In the genomic region with DNA sequence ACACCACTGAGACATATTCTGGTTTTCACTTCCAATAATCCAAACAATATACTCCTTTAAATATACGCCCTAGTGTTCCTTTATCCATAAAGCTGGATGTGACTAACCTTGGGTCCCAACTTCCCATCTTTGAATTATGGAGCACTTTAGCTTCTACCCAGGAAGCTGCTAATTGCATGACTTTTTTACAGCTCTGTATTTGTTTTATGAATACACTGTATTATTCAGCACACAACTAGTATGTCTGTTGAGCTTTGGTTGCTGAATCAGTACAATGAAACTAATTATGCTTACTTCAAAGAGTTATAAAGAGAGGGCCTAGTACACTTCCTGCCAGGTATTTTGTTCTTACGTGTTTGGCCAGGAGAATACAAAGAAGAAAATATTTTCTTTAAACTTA, we compare ENCODE assay signal across 10 cellular contexts.
DNase-seq lines count a peak whose midpoint lies in the region; ATAC-seq and TF ChIP-seq lines count a peak whose summit lies in the region.
"Had no signal": no experiment of that assay in that cellular context is flagged by ENCODE, and none has a peak within 500 bp of the region (broad histone marks: within the 10 kb centered on the region; RNA-seq: fewer than 3 reads in every experiment).

No MANE protein-coding gene starts in this region.

- ATAC-seq in heart left ventricle (peak in 1 of 4 donors; percentile 16), right cardiac atrium (no peak), GM18511 (IDR thresholded peaks at IDR 0.05; ENCODE audit: unreplicated experiment) (no peak)
- ATAC-seq in activated T-helper 17 cell treated with anti-CD3 and anti-CD28 coated beads, Interleukin-2, amount 50 U/mL, for 72 hours (replicated peaks), result peak; percentile 64

- H3K4me1 ChIP-seq in heart left ventricle, result peaks cover 0 to 16% (median 0%) of the 10 kb centered on the region in 12 donors
- peaks cover 1% of the 10 kb centered on the region for H3K4me1 ChIP-seq in right cardiac atrium (ENCODE audit: control insufficient read depth, insufficient read depth, low read length)
- H3K4me1 ChIP-seq in mesenchymal stem cell (ENCODE audit: control insufficient read depth, insufficient read depth, low read depth, low read length), result no peaks in the 10 kb centered on the region

- no peak overlapping the region for H3K14ac ChIP-seq in mesenchymal stem cell (ENCODE audit: low read length in 2 of 2)

- H3K27ac ChIP-seq in heart left ventricle (peak overlapping the region in 7 of 12 donors; percentile 17 to 72 (median 41)), right cardiac atrium (ENCODE audit: low read length) (no peak overlapping the region), mesenchymal stem cell (ENCODE audit: low read length, poor library complexity, severe bottlenecking) (no peak overlapping the region)

- intact Hi-C loops in heart left ventricle (cut with DNase I) (no loop called here), right cardiac atrium (cut with DNase I) (no loop called here)

- H4K91ac ChIP-seq in mesenchymal stem cell (ENCODE audit: low read length), result no peak overlapping the region

- H2BK15ac ChIP-seq in mesenchymal stem cell (ENCODE audit: low read depth, poor library complexity, severe bottlenecking), result no peak overlapping the region

- TF ChIP-seq POLR2A in heart left ventricle (IDR thresholded peaks at IDR 0.05), result no peak

- TF ChIP-seq CTCF in heart left ventricle (IDR thresholded peaks at IDR 0.05) (no peak), type B pancreatic cell (conservative IDR thresholded peaks at IDR 0.05) (no peak), osteocyte (IDR thresholded peaks at IDR 0.05) (no peak)

- no peaks in the 10 kb centered on the region for H3K36me3 Mint-ChIP-seq in activated T-helper 17 cell treated with anti-CD3 and anti-CD28 coated beads, Interleukin-2, amount 50 U/mL, for 72 hours (ENCODE audit: low read depth)
- H3K36me3 Mint-ChIP-seq in type B pancreatic cell (peaks cover 17% of the 10 kb centered on the region), osteocyte (ENCODE audit: unreplicated experiment) (peaks cover 7% of the 10 kb centered on the region)

- no peak overlapping the region for H3K9ac ChIP-seq in mesenchymal stem cell (ENCODE audit: low read length)

- no peak overlapping the region for H2AFZ ChIP-seq in mesenchymal stem cell (ENCODE audit: low read depth, low read length)

- H4K8ac ChIP-seq in mesenchymal stem cell (ENCODE audit: low read length), result no peak overlapping the region

- H3K9me3 ChIP-seq in heart left ventricle (peaks cover 0 to 20% (median 0%) of the 10 kb centered on the region in 12 donors), right cardiac atrium (ENCODE audit: control insufficient read depth, low read length) (no peaks in the 10 kb centered on the region), mesenchymal stem cell (ENCODE audit: control insufficient read depth, low read length) (peaks cover 4% of the 10 kb centered on the region)
- H3K9me3 ChIP-seq: thyroid gland had no signal

- no peaks in the 10 kb centered on the region for H3K27me3 ChIP-seq in heart left ventricle
- H3K27me3 ChIP-seq in right cardiac atrium (ENCODE audit: control insufficient read depth, insufficient read depth), result no peaks in the 10 kb centered on the region
- H3K27me3 ChIP-seq in mesenchymal stem cell (ENCODE audit: control insufficient read depth in 1 of 2, insufficient read depth in 1 of 2, low read length in 2 of 2), result no peaks in the 10 kb centered on the region
- H3K27me3 ChIP-seq: thyroid gland had no signal

- H3K79me1 ChIP-seq in mesenchymal stem cell (replicated peaks; ENCODE audit: low read length, poor library complexity, severe bottlenecking), result peaks cover 11% of the 10 kb centered on the region

- H2AK5ac ChIP-seq in mesenchymal stem cell (ENCODE audit: low read length, severe bottlenecking), result no peak overlapping the region

- H2BK12ac ChIP-seq in mesenchymal stem cell (ENCODE audit: low read length in 2 of 2), result no peak overlapping the region

- H3K4me3 Mint-ChIP-seq in activated T-helper 17 cell treated with anti-CD3 and anti-CD28 coated beads, Interleukin-2, amount 50 U/mL, for 72 hours, result peak overlapping the region; percentile 54
- H3K4me3 Mint-ChIP-seq in type B pancreatic cell (no peak overlapping the region), osteocyte (ENCODE audit: unreplicated experiment) (no peak overlapping the region)

- H3K18ac ChIP-seq in mesenchymal stem cell (ENCODE audit: low read depth in 1 of 2, low read length in 2 of 2), result no peak overlapping the region

- no peak overlapping the region for H2BK120ac ChIP-seq in mesenchymal stem cell (ENCODE audit: low read depth, low read length)

- H3K4me1 Mint-ChIP-seq in activated T-helper 17 cell treated with anti-CD3 and anti-CD28 coated beads, Interleukin-2, amount 50 U/mL, for 72 hours, result peaks cover 12% of the 10 kb centered on the region
- H3K4me1 Mint-ChIP-seq in type B pancreatic cell (ENCODE audit: unreplicated experiment) (peaks cover 7% of the 10 kb centered on the region), osteocyte (ENCODE audit: unreplicated experiment) (peaks cover 10% of the 10 kb centered on the region)

- H3K23ac ChIP-seq in mesenchymal stem cell (ENCODE audit: low read length in 2 of 2), result no peak overlapping the region

- H3K27me3 Mint-ChIP-seq in activated T-helper 17 cell treated with anti-CD3 and anti-CD28 coated beads, Interleukin-2, amount 50 U/mL, for 72 hours, result no peaks in the 10 kb centered on the region
- H3K27me3 Mint-ChIP-seq in type B pancreatic cell (no peaks in the 10 kb centered on the region), osteocyte (ENCODE audit: unreplicated experiment) (no peaks in the 10 kb centered on the region)

- peaks cover 8% of the 10 kb centered on the region for H3K9me3 Mint-ChIP-seq in activated T-helper 17 cell treated with anti-CD3 and anti-CD28 coated beads, Interleukin-2, amount 50 U/mL, for 72 hours
- H3K9me3 Mint-ChIP-seq in type B pancreatic cell (peaks cover 6% of the 10 kb centered on the region), osteocyte (ENCODE audit: unreplicated experiment) (peaks cover 10% of the 10 kb centered on the region)

- no peak overlapping the region for H3K4me3 ChIP-seq in heart left ventricle
- no peak overlapping the region for H3K4me3 ChIP-seq in right cardiac atrium (ENCODE audit: low read length)
- no peak overlapping the region for H3K4me3 ChIP-seq in mesenchymal stem cell (ENCODE audit: insufficient read depth in 1 of 2, low read depth in 1 of 2, low read length in 2 of 2)
- H3K4me3 ChIP-seq: thyroid gland had no signal

- peaks cover 0 to 7% (median 0%) of the 10 kb centered on the region in 9 donors for H3K36me3 ChIP-seq in heart left ventricle
- peaks cover 0 to 6% of the 10 kb centered on the region in 2 experiments for H3K36me3 ChIP-seq in mesenchymal stem cell (ENCODE audit: control insufficient read depth in 1 of 2, insufficient read depth in 2 of 2, low read depth in 1 of 2, low read length in 2 of 2)
- H3K36me3 ChIP-seq: thyroid gland had no signal

- no peak overlapping the region for H2BK5ac ChIP-seq in mesenchymal stem cell (ENCODE audit: low read depth, low read length, poor library complexity, severe bottlenecking)

- H3K4me2 ChIP-seq in mesenchymal stem cell (ENCODE audit: low read length, poor library complexity, severe bottlenecking), result no peak overlapping the region

- peak overlapping the region; percentile 74 for H3K27ac Mint-ChIP-seq in activated T-helper 17 cell treated with anti-CD3 and anti-CD28 coated beads, Interleukin-2, amount 50 U/mL, for 72 hours
- H3K27ac Mint-ChIP-seq in type B pancreatic cell, result peak overlapping the region; percentile 76
- H3K27ac Mint-ChIP-seq in osteocyte (ENCODE audit: unreplicated experiment), result no peak overlapping the region

- DNase-seq in heart left ventricle (no peak), right cardiac atrium (no peak), kidney glomerular epithelial cell (lab: John Stamatoyannopoulos, UW) (peak; percentile 15), type B pancreatic cell (ENCODE audit: extremely low spot score, unreplicated experiment) (no peak), mesenchymal stem cell (no peak), osteocyte (ENCODE audit: extremely low spot score, unreplicated experiment) (no peak)
- DNase-seq: stimulated activated CD4-positive, alpha-beta T cell treated with anti-CD3 and anti-CD28 coated beads, Interleukin-4, amount 100 ng/mL, for 4 hours; thyroid gland had no signal

- 78 to 82% (median 81%) methylated on average over 2 of the region's 2 CpGs for WGBS in heart left ventricle, 4 donors
- WGBS in right cardiac atrium, result 84% methylated on average over 2 of the region's 2 CpGs
- 41% methylated on average over 1 of the region's 2 CpGs for WGBS in mesenchymal stem cell

- H3K4ac ChIP-seq in mesenchymal stem cell (ENCODE audit: low read depth in 1 of 2, low read length in 2 of 2), result no peak overlapping the region

Comparison
In these comparisons a context has a peak if more than half of its experiments do, and no peak if none do; other contexts are left out.
1. H3K27ac ChIP-seq: peak in heart left ventricle (7 of 12); none in right cardiac atrium (single experiment) and mesenchymal stem cell (single experiment).